ENCODE assay signal across 1 cellular context in the genomic region with DNA sequence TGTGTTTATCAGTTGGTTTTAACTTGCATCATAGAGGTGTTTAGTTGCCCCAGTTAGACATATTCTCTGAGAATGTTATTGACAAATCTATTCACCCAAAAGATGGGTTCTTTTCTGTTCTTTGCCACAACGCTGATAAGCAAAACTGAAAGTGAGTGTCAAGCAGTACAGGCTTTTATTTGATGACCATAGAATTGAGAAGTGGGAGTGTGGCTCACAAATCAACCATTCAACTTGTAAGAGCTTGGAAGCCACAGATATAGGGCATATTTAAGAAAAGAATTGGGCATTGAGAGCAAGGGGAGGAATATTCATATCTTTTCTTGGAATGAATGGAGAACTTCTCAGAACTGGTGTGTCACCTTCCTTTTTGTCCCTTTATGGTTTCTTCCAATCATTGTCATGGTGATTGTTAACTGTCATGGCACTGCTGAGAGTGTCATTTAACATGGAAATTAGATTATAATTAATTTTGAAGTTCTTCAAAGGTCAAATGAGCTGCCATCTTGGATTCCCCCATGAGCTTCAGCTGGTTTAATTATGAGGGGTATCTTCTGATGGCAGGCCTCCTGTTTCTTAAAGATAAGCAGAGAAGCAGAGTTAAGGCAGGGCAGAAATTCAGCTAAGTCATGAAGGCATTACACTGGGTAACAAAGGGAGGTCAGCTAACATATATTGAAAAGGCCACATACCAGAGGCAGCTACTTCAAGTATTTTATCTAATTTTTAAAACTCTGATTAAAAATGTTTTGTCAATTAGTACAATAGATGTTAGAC.
TF ChIP-seq lines count a peak whose summit lies in the region.

No MANE protein-coding gene starts in this region.

TF ChIP-seq in K562, 482 proteins besides CTCF, POLR2A, EP300 and RAD21 (continued from another document and continues in another):
- peak; percentile 17; the same call in 1 of the 2 replicates for TF ChIP-seq MTA1 (IDR thresholded peaks at IDR 0.05; ENCODE audit: borderline replicate concordance)
- 0 out of 4 replicates have a peak, but pooled peaks of 1 of the 2 experiments have one; percentile 7 for TF ChIP-seq NRF1 (conservative IDR thresholded peaks at IDR 0.05 in 1 of 2, IDR thresholded peaks at IDR 0.05 in 1 of 2)
- TF ChIP-seq RFX5 (IDR thresholded peaks at IDR 0.05; ENCODE audit: low read depth, low read length), result no peak
- no peak for TF ChIP-seq ZNF408 (CRISPR knock-in tag; IDR thresholded peaks at IDR 0.05; ENCODE audit: low read depth)
- TF ChIP-seq, protein P1, sequence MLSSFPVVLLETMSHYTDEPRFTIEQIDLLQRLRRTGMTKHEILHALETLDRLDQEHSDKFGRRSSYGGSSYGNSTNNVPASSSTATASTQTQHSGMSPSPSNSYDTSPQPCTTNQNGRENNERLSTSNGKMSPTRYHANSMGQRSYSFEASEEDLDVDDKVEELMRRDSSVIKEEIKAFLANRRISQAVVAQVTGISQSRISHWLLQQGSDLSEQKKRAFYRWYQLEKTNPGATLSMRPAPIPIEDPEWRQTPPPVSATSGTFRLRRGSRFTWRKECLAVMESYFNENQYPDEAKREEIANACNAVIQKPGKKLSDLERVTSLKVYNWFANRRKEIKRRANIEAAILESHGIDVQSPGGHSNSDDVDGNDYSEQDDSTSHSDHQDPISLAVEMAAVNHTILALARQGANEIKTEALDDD (IDR thresholded peaks at IDR 0.05), result 0 out of 2 replicates have a peak, but pooled peaks have one; percentile 25
- no peak for TF ChIP-seq HNRNPL (IDR thresholded peaks at IDR 0.05; ENCODE audit: low read depth, low read length)
- TF ChIP-seq SMARCE1 (IDR thresholded peaks at IDR 0.05), result peak; percentile 96
- no peak; the same call in 1 of the 2 replicates for TF ChIP-seq ELF2 (CRISPR knock-in tag; IDR thresholded peaks at IDR 0.05)
- TF ChIP-seq HDGF (IDR thresholded peaks at IDR 0.05), result no peak
- TF ChIP-seq, protein P2, sequence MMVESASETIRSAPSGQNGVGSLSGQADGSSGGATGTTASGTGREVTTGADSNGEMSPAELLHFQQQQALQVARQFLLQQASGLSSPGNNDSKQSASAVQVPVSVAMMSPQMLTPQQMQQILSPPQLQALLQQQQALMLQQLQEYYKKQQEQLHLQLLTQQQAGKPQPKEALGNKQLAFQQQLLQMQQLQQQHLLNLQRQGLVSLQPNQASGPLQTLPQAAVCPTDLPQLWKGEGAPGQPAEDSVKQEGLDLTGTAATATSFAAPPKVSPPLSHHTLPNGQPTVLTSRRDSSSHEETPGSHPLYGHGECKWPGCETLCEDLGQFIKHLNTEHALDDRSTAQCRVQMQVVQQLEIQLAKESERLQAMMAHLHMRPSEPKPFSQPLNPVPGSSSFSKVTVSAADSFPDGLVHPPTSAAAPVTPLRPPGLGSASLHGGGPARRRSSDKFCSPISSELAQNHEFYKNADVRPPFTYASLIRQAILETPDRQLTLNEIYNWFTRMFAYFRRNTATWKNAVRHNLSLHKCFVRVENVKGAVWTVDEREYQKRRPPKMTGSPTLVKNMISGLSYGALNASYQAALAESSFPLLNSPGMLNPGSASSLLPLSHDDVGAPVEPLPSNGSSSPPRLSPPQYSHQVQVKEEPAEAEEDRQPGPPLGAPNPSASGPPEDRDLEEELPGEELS (CRISPR knock-in tag; IDR thresholded peaks at IDR 0.05; ENCODE audit: borderline replicate concordance), result no peak
- no peak for TF ChIP-seq HDAC1 (IDR thresholded peaks at IDR 0.05)
- TF ChIP-seq TCF7L2 (IDR thresholded peaks at IDR 0.05; ENCODE audit: low read depth, low read length), result no peak
- TF ChIP-seq RBBP5 (IDR thresholded peaks at IDR 0.05; ENCODE audit: borderline replicate concordance, insufficient read depth, low read length, poor library complexity, severe bottlenecking), result no peak
- no peak for TF ChIP-seq SMC3 (conservative IDR thresholded peaks at IDR 0.05; ENCODE audit: insufficient read depth, low read depth, low read length)
- no peak; the same call in 1 of the 2 replicates for TF ChIP-seq POLR2H (tag; IDR thresholded peaks at IDR 0.05; ENCODE audit: low read depth)
- TF ChIP-seq PHF20 (IDR thresholded peaks at IDR 0.05; ENCODE audit: partially characterized antibody), result no peak
- TF ChIP-seq ZBTB1 (CRISPR knock-in tag; IDR thresholded peaks at IDR 0.05; ENCODE audit: borderline replicate concordance, low read depth), result no peak
- no peak for TF ChIP-seq KDM4B (IDR thresholded peaks at IDR 0.05; ENCODE audit: borderline replicate concordance in 2 of 2, low read depth in 1 of 2)
- no peak for TF ChIP-seq ZNF75A (CRISPR knock-in tag; IDR thresholded peaks at IDR 0.05)
- no peak for TF ChIP-seq DIDO1 (tag; IDR thresholded peaks at IDR 0.05; ENCODE audit: low read depth)
- TF ChIP-seq, protein P3, sequence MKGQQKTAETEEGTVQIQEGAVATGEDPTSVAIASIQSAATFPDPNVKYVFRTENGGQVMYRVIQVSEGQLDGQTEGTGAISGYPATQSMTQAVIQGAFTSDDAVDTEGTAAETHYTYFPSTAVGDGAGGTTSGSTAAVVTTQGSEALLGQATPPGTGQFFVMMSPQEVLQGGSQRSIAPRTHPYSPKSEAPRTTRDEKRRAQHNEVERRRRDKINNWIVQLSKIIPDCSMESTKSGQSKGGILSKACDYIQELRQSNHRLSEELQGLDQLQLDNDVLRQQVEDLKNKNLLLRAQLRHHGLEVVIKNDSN (CRISPR knock-in tag; IDR thresholded peaks at IDR 0.05), result no peak
- no peak for TF ChIP-seq ETS2 (tag; IDR thresholded peaks at IDR 0.05; ENCODE audit: borderline replicate concordance, poor library complexity, severe bottlenecking)
- TF ChIP-seq ARID1B (IDR thresholded peaks at IDR 0.05), result peak; percentile 99
- peak; percentile 58; the same call in 1 of the 2 replicates for TF ChIP-seq PTRF (tag; IDR thresholded peaks at IDR 0.05)
- 0 out of 2 replicates have a peak, but pooled peaks have one; percentile 50 for TF ChIP-seq MTA3 (IDR thresholded peaks at IDR 0.05; ENCODE audit: borderline replicate concordance)
- peak; percentile 79 for TF ChIP-seq RNF2 (IDR thresholded peaks at IDR 0.05)
- no peak for TF ChIP-seq ZNF311 (CRISPR knock-in tag; IDR thresholded peaks at IDR 0.05)
- peak; percentile 46; the same call in 1 of the 2 replicates for TF ChIP-seq TARDBP (IDR thresholded peaks at IDR 0.05)
- TF ChIP-seq ZBTB7A (IDR thresholded peaks at IDR 0.05; ENCODE audit: borderline replicate concordance, control insufficient read depth, low read depth, low read length), result no peak
- no peak; the same call in 1 of the 2 replicates for TF ChIP-seq EHMT2 (IDR thresholded peaks at IDR 0.05)
- TF ChIP-seq TBP (optimal IDR thresholded peaks at IDR 0.05; ENCODE audit: low read depth, low read length), result no peak
- no peak for TF ChIP-seq NR4A1 (CRISPR knock-in tag; IDR thresholded peaks at IDR 0.05)
- TF ChIP-seq NR4A1 (tag; IDR thresholded peaks at IDR 0.05), result peak; percentile 60; the same call in 1 of the 2 replicates
- peak; percentile 90 for TF ChIP-seq C11orf30 (IDR thresholded peaks at IDR 0.05; ENCODE audit: low read depth)
- peak; percentile 42; the same call in 1 of the 2 replicates for TF ChIP-seq NFRKB (IDR thresholded peaks at IDR 0.05; ENCODE audit: low read depth)
- 0 out of 2 replicates have a peak, but pooled peaks have one; percentile 40 for TF ChIP-seq KLF13 (tag; IDR thresholded peaks at IDR 0.05; ENCODE audit: borderline replicate concordance, low read depth)
- TF ChIP-seq, protein P4, sequence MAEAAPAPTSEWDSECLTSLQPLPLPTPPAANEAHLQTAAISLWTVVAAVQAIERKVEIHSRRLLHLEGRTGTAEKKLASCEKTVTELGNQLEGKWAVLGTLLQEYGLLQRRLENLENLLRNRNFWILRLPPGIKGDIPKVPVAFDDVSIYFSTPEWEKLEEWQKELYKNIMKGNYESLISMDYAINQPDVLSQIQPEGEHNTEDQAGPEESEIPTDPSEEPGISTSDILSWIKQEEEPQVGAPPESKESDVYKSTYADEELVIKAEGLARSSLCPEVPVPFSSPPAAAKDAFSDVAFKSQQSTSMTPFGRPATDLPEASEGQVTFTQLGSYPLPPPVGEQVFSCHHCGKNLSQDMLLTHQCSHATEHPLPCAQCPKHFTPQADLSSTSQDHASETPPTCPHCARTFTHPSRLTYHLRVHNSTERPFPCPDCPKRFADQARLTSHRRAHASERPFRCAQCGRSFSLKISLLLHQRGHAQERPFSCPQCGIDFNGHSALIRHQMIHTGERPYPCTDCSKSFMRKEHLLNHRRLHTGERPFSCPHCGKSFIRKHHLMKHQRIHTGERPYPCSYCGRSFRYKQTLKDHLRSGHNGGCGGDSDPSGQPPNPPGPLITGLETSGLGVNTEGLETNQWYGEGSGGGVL (CRISPR knock-in tag; IDR thresholded peaks at IDR 0.05), result no peak
- TF ChIP-seq STAG1 (CRISPR knock-in tag; IDR thresholded peaks at IDR 0.05; ENCODE audit: borderline replicate concordance), result no peak
- TF ChIP-seq CREM (IDR thresholded peaks at IDR 0.05; ENCODE audit: low read depth), result peak; percentile 59
- TF ChIP-seq TBL1XR1 (IDR thresholded peaks at IDR 0.05; ENCODE audit: low read length in 2 of 2), result peak in 1 of 2 experiments; percentile 78; a peak in 2 of 4 replicates
- TF ChIP-seq CEBPB (tag; IDR thresholded peaks at IDR 0.05), result peak; percentile 60; the same call in 1 of the 2 replicates
- TF ChIP-seq IRF9 (tag; IDR thresholded peaks at IDR 0.05), result peak; percentile 30; the same call in 1 of the 2 replicates
- TF ChIP-seq ZNF431 (CRISPR knock-in tag; IDR thresholded peaks at IDR 0.05), result no peak
- TF ChIP-seq, protein P5, sequence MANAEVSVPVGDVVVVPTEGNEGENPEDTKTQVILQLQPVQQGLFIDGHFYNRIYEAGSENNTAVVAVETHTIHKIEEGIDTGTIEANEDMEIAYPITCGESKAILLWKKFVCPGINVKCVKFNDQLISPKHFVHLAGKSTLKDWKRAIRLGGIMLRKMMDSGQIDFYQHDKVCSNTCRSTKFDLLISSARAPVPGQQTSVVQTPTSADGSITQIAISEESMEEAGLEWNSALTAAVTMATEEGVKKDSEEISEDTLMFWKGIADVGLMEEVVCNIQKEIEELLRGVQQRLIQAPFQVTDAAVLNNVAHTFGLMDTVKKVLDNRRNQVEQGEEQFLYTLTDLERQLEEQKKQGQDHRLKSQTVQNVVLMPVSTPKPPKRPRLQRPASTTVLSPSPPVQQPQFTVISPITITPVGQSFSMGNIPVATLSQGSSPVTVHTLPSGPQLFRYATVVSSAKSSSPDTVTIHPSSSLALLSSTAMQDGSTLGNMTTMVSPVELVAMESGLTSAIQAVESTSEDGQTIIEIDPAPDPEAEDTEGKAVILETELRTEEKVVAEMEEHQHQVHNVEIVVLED (CRISPR knock-in tag; IDR thresholded peaks at IDR 0.05), result 0 out of 2 replicates have a peak, but pooled peaks have one; percentile 5
- TF ChIP-seq NFIX (CRISPR knock-in tag; IDR thresholded peaks at IDR 0.05; ENCODE audit: low read depth), result no peak
- TF ChIP-seq WHSC1 (IDR thresholded peaks at IDR 0.05; ENCODE audit: low read length), result no peak
- TF ChIP-seq, protein P6, sequence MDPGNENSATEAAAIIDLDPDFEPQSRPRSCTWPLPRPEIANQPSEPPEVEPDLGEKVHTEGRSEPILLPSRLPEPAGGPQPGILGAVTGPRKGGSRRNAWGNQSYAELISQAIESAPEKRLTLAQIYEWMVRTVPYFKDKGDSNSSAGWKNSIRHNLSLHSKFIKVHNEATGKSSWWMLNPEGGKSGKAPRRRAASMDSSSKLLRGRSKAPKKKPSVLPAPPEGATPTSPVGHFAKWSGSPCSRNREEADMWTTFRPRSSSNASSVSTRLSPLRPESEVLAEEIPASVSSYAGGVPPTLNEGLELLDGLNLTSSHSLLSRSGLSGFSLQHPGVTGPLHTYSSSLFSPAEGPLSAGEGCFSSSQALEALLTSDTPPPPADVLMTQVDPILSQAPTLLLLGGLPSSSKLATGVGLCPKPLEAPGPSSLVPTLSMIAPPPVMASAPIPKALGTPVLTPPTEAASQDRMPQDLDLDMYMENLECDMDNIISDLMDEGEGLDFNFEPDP (CRISPR knock-in tag; IDR thresholded peaks at IDR 0.05), result no peak
- TF ChIP-seq PML (IDR thresholded peaks at IDR 0.05; ENCODE audit: low read length), result peak; percentile 97
- no peak for TF ChIP-seq CHD1 (IDR thresholded peaks at IDR 0.05; ENCODE audit: low read length)
- no peak for TF ChIP-seq NR2C2 (CRISPR knock-in tag; IDR thresholded peaks at IDR 0.05)
- peak; percentile 88 for TF ChIP-seq NR2C2 (tag; IDR thresholded peaks at IDR 0.05)
- TF ChIP-seq YY1 (IDR thresholded peaks at IDR 0.05; ENCODE audit: borderline replicate concordance in 1 of 3, control insufficient read depth in 1 of 3, extremely low read depth in 1 of 3, insufficient read depth in 3 of 3, insufficient read length in 1 of 3, insufficient replicate concordance in 2 of 3, low read depth in 1 of 3, low read length in 2 of 3), result peak in 1 of 3 experiments; percentile 86
- TF ChIP-seq SAP30 (IDR thresholded peaks at IDR 0.05; ENCODE audit: borderline replicate concordance, insufficient read depth, low read depth, low read length, poor library complexity, severe bottlenecking), result no peak
- no peak for TF ChIP-seq ZNF507 (tag; conservative IDR thresholded peaks at IDR 0.05)
- TF ChIP-seq SP1 (CRISPR knock-in tag; IDR thresholded peaks at IDR 0.05), result no peak
- TF ChIP-seq, protein P7, sequence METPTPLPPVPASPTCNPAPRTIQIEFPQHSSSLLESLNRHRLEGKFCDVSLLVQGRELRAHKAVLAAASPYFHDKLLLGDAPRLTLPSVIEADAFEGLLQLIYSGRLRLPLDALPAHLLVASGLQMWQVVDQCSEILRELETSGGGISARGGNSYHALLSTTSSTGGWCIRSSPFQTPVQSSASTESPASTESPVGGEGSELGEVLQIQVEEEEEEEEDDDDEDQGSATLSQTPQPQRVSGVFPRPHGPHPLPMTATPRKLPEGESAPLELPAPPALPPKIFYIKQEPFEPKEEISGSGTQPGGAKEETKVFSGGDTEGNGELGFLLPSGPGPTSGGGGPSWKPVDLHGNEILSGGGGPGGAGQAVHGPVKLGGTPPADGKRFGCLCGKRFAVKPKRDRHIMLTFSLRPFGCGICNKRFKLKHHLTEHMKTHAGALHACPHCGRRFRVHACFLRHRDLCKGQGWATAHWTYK (CRISPR knock-in tag; IDR thresholded peaks at IDR 0.05), result no peak; the same call in 1 of the 2 replicates
- TF ChIP-seq PHB2 (IDR thresholded peaks at IDR 0.05; ENCODE audit: low read depth), result peak; percentile 86
- TF ChIP-seq BRF1 (IDR thresholded peaks at IDR 0.05; ENCODE audit: borderline replicate concordance, extremely low read depth, insufficient read length), result no peak
- TF ChIP-seq ZNF644 (tag; IDR thresholded peaks at IDR 0.05; ENCODE audit: low read depth), result peak; percentile 87
